In genomic region chr18:41226186-41226585, GRCh38 we compare ENCODE assay signal across 33 cellular contexts.
DNase-seq lines count a peak whose midpoint lies in the region; ATAC-seq, FAIRE-seq and TF ChIP-seq lines count a peak whose summit lies in the region.
"Had no signal": no experiment of that assay in that cellular context is flagged by ENCODE, and none has a peak within 500 bp of the region (broad histone marks: within the 10 kb centered on the region; RNA-seq: fewer than 3 reads in every experiment).

No MANE protein-coding gene starts in this region.

- H3K36me3 ChIP-seq in breast epithelium: no peaks in the 10 kb centered on the region
- no peaks in the 10 kb centered on the region for H3K36me3 ChIP-seq in bronchial epithelial cell (ENCODE audit: control insufficient read depth, insufficient read depth, low read length)
- H3K36me3 ChIP-seq in body of pancreas (replicated peaks in 1 of 2; ENCODE audit: insufficient read depth in 1 of 2, low read depth in 2 of 2): no peaks in the 10 kb centered on the region
- H3K36me3 ChIP-seq: cardiac muscle cell, heart right ventricle, suprapubic skin, WERI-Rb-1 had no signal

- no peaks in the 10 kb centered on the region for H3K27me3 Mint-ChIP-seq in MCF 10A (ENCODE audit: insufficient read depth, unreplicated experiment)
- H3K27me3 Mint-ChIP-seq: activated naive CD8-positive, alpha-beta T cell treated with anti-CD3 and anti-CD28 coated beads, Interleukin-2, amount 50 U/mL, for 24 hours; activated T-cell treated with anti-CD3 and anti-CD28 coated beads, Interleukin-2, amount 50 U/mL, for 24 hours; CD4-positive, alpha-beta memory T cell; memory B cell had no signal

- H3K27ac ChIP-seq in breast epithelium: no peak overlapping the region
- H3K27ac ChIP-seq in body of pancreas: no peak overlapping the region
- H3K27ac ChIP-seq: 22Rv1, cardiac muscle cell, heart right ventricle, HL-60, suprapubic skin, WERI-Rb-1 had no signal

- no peak for FAIRE-seq in bronchial epithelial cell (lab: Jason Lieb, UNC)
- FAIRE-seq: H1 had no signal

- H3K27me3 ChIP-seq in breast epithelium: no peaks in the 10 kb centered on the region
- no peaks in the 10 kb centered on the region for H3K27me3 ChIP-seq in bronchial epithelial cell (ENCODE audit: control insufficient read depth, insufficient read depth, low read length)
- H3K27me3 ChIP-seq in body of pancreas: no peaks in the 10 kb centered on the region
- H3K27me3 ChIP-seq: cardiac muscle cell, heart right ventricle, suprapubic skin had no signal

- H3K36me3 Mint-ChIP-seq in MCF 10A (ENCODE audit: insufficient read depth, unreplicated experiment): no peaks in the 10 kb centered on the region
- H3K36me3 Mint-ChIP-seq: CD4-positive, alpha-beta memory T cell; memory B cell had no signal

- no peaks in the 10 kb centered on the region for H3K9me3 ChIP-seq in breast epithelium
- no peaks in the 10 kb centered on the region for H3K9me3 ChIP-seq in body of pancreas
- H3K9me3 ChIP-seq: suprapubic skin had no signal

- peak; percentile 4 for DNase-seq in MCF 10A (ENCODE audit: unreplicated experiment)
- DNase-seq in breast epithelium (ENCODE audit: low spot score in 2 of 2): no peak
- DNase-seq in bronchial epithelial cell (ENCODE audit: low read depth): peak; percentile 93
- DNase-seq in glomerular endothelial cell (ENCODE audit: extremely low read depth, low read depth, low spot score): peak; percentile 4
- DNase-seq in effector CD8-positive, alpha-beta T cell (lab: John Stamatoyannopoulos, UW): no peak
- DNase-seq in body of pancreas: no peak
- no peak for DNase-seq in NCI-H2227 treated with DMSO at 0.1 percent for 48 hours (lab: John Stamatoyannopoulos, UW)
- DNase-seq: activated CD4-positive, alpha-beta T cell treated with anti-CD3 and anti-CD28 coated beads for 48 hours; activated gamma-delta T cell; activated naive CD8-positive, alpha-beta T cell treated with anti-CD3 and anti-CD28 coated beads, Interleukin-2, amount 50 U/mL, for 24 hours; activated T-cell treated with anti-CD3 and anti-CD28 coated beads, Interleukin-2, amount 50 U/mL, for 24 hours; AML-193; CD4-positive, alpha-beta memory T cell; cortex of kidney; EL; heart right ventricle; left cardiac atrium; NCI-H1105; NCI-H1930; NCI-H69; posterior cingulate gyrus; SHP77 treated with DMSO at 0.1 percent for 48 hours; stimulated activated naive CD4-positive, alpha-beta T cell; T-helper 9 cell had no signal

- POLR2A ChIA-PET in MCF 10A (lab: Yijun Ruan, JAX): interaction anchor here (0.7 to 2.0 kb wide), 2 partner anchors 16 to 28 kb away, joined by 4 to 5 read pairs; no protein-coding TSS in a partner anchor

- CTCF ChIA-PET in MCF 10A (lab: Yijun Ruan, JAX): interaction anchor here (1.0 kb wide), 1 partner anchor 166 kb away, joined by 3 read pairs; no protein-coding TSS in a partner anchor

- no peak overlapping the region for H3K4me3 Mint-ChIP-seq in MCF 10A (ENCODE audit: unreplicated experiment)
- H3K4me3 Mint-ChIP-seq: activated naive CD8-positive, alpha-beta T cell treated with anti-CD3 and anti-CD28 coated beads, Interleukin-2, amount 50 U/mL, for 24 hours; activated T-cell treated with anti-CD3 and anti-CD28 coated beads, Interleukin-2, amount 50 U/mL, for 24 hours; CD4-positive, alpha-beta memory T cell; memory B cell had no signal

- WGBS in body of pancreas, 2 donors: 59 to 73% methylated on average over 1 of the region's 1 CpG

- H3K4me1 Mint-ChIP-seq in MCF 10A (ENCODE audit: insufficient read depth, unreplicated experiment): peaks cover 5% of the 10 kb centered on the region
- H3K4me1 Mint-ChIP-seq: activated naive CD8-positive, alpha-beta T cell treated with anti-CD3 and anti-CD28 coated beads, Interleukin-2, amount 50 U/mL, for 24 hours; CD4-positive, alpha-beta memory T cell; memory B cell had no signal

- H3K4me3 ChIP-seq in breast epithelium: no peak overlapping the region
- no peak overlapping the region for H3K4me3 ChIP-seq in bronchial epithelial cell (ENCODE audit: low read depth, low read length)
- no peak overlapping the region for H3K4me3 ChIP-seq in body of pancreas
- H3K4me3 ChIP-seq: cardiac muscle cell, heart right ventricle, suprapubic skin had no signal

- H3K9me3 Mint-ChIP-seq in MCF 10A (ENCODE audit: unreplicated experiment): no peaks in the 10 kb centered on the region

- TF ChIP-seq POLR2A in breast epithelium (IDR thresholded peaks at IDR 0.05): no peak
- TF ChIP-seq POLR2A in body of pancreas (IDR thresholded peaks at IDR 0.05): no peak

- no peak for ATAC-seq in body of pancreas
- ATAC-seq in GM18519 (IDR thresholded peaks at IDR 0.05; ENCODE audit: low FRiP score, unreplicated experiment): no peak
- ATAC-seq: activated naive CD8-positive, alpha-beta T cell treated with anti-CD3 and anti-CD28 coated beads, Interleukin-2, amount 50 U/mL, for 24 hours; heart right ventricle; left cardiac atrium; Panc1 had no signal

- intact Hi-C loops in MCF 10A (cut with micrococcal nuclease) (no loop called here), breast epithelium (cut with DNase I; ENCODE audit: low total_unique reads) (no loop called here), body of pancreas (cut with DNase I) (no loop called here)

- TF ChIP-seq CTCF in MCF 10A (IDR thresholded peaks at IDR 0.05; ENCODE audit: unreplicated experiment): no peak
- no peak for TF ChIP-seq CTCF in breast epithelium (IDR thresholded peaks at IDR 0.05)
- no peak for TF ChIP-seq CTCF in bronchial epithelial cell (IDR thresholded peaks at IDR 0.05; ENCODE audit: insufficient read depth, low read length, severe bottlenecking)
- TF ChIP-seq CTCF in body of pancreas (IDR thresholded peaks at IDR 0.05): no peak

- no peak overlapping the region for H3K27ac Mint-ChIP-seq in MCF 10A (ENCODE audit: low read depth, unreplicated experiment)
- H3K27ac Mint-ChIP-seq: activated naive CD8-positive, alpha-beta T cell treated with anti-CD3 and anti-CD28 coated beads, Interleukin-2, amount 50 U/mL, for 24 hours; activated T-cell treated with anti-CD3 and anti-CD28 coated beads, Interleukin-2, amount 50 U/mL, for 24 hours; CD4-positive, alpha-beta memory T cell; memory B cell had no signal

- H3K4me1 ChIP-seq in breast epithelium (no peaks in the 10 kb centered on the region), body of pancreas (no peaks in the 10 kb centered on the region)
- H3K4me1 ChIP-seq: heart right ventricle, suprapubic skin had no signal

- no TSS peak for BruUV-seq in MCF 10A (replicated peaks; lab: Mats Ljungman, UMichigan)

Comparison
In these comparisons a context has a peak if more than half of its experiments do, and no peak if none do; other contexts are left out.
1. DNase-seq: peak in MCF 10A (single experiment), bronchial epithelial cell (single experiment) and glomerular endothelial cell (single experiment); none in breast epithelium (0 of 2), effector CD8-positive, alpha-beta T cell (single experiment), body of pancreas (0 of 4) and NCI-H2227 treated with DMSO at 0.1 percent for 48 hours (single experiment).